ENCODE assay signal across 7 cellular contexts in genomic region chr4:176492648-176493302, GRCh38.
DNase-seq lines count a peak whose midpoint lies in the region; ATAC-seq and TF ChIP-seq lines count a peak whose summit lies in the region.

No MANE protein-coding gene starts in this region.

- H3K27ac ChIP-seq in Peyer's patch (no peak overlapping the region), smooth muscle cell (ENCODE audit: low read depth) (no peak overlapping the region)

- no peak overlapping the region for H3K4me3 ChIP-seq in Peyer's patch
- H3K4me3 ChIP-seq in smooth muscle cell = no peak overlapping the region

- H3K36me3 ChIP-seq in Peyer's patch (no peaks in the 10 kb centered on the region), smooth muscle cell (ENCODE audit: low read depth) (no peaks in the 10 kb centered on the region)

- H3F3A ChIP-seq in smooth muscle cell (ENCODE audit: low read depth) = no peaks in the 10 kb centered on the region

- 60% methylated on average over 2 of the region's 2 CpGs for WGBS in smooth muscle cell (ENCODE audit: low lambda C conversion rate)

- no peak for TF ChIP-seq POLR2A in Peyer's patch (IDR thresholded peaks at IDR 0.05)

- H2AFZ ChIP-seq in smooth muscle cell (ENCODE audit: low read depth) = no peak overlapping the region

- H3K4me2 ChIP-seq in smooth muscle cell = no peak overlapping the region

- TF ChIP-seq CTCF in Peyer's patch (IDR thresholded peaks at IDR 0.05) = no peak
- TF ChIP-seq CTCF in smooth muscle cell (IDR thresholded peaks at IDR 0.05; ENCODE audit: borderline replicate concordance, insufficient read depth, poor library complexity, severe bottlenecking) = no peak

- H3K27me3 ChIP-seq in Peyer's patch (no peaks in the 10 kb centered on the region), smooth muscle cell (ENCODE audit: low read depth) (no peaks in the 10 kb centered on the region)

- DNase-seq in iris pigment epithelial cell (ENCODE audit: low read depth) = peak; percentile 22
- no peak for DNase-seq in NCI-H345 (lab: John Stamatoyannopoulos, UW)
- no peak for DNase-seq in Peyer's patch
- DNase-seq in smooth muscle cell (lab: John Stamatoyannopoulos, UW; ENCODE audit: unreplicated experiment) = no peak

- no peak overlapping the region for H3K9ac ChIP-seq in smooth muscle cell (ENCODE audit: low read depth)

- no peaks in the 10 kb centered on the region for H3K79me2 ChIP-seq in smooth muscle cell (ENCODE audit: low read depth)

- no peaks in the 10 kb centered on the region for H4K20me1 ChIP-seq in smooth muscle cell (ENCODE audit: low read depth)

- H3K4me1 ChIP-seq in Peyer's patch (no peaks in the 10 kb centered on the region), smooth muscle cell (ENCODE audit: low read depth) (no peaks in the 10 kb centered on the region)

- ATAC-seq in GM18873 (IDR thresholded peaks at IDR 0.05; ENCODE audit: low FRiP score, unreplicated experiment) (peak; percentile 100), GM21723 (IDR thresholded peaks at IDR 0.05; ENCODE audit: unreplicated experiment) (peak; percentile 100), HG03521 (IDR thresholded peaks at IDR 0.05; ENCODE audit: unreplicated experiment) (peak; percentile 100)

- H3K9me3 ChIP-seq in Peyer's patch = no peaks in the 10 kb centered on the region
- no peaks in the 10 kb centered on the region for H3K9me3 ChIP-seq in smooth muscle cell (replicated peaks; ENCODE audit: low read depth)
